ENCODE assay signal across 8 cellular contexts in genomic region chr9:111691686-111692329, GRCh38. TPM values are rescaled to one million over a fixed set of nuclear protein-coding genes. Genes with fewer than 3 reads are reported as not detected.
DNase-seq lines count a peak whose midpoint lies in the region; ATAC-seq, FAIRE-seq and TF ChIP-seq lines count a peak whose summit lies in the region.

No MANE protein-coding gene starts in this region.

- no peak for FAIRE-seq in pancreas (lab: Jason Lieb, UNC)

- H3K4me3 ChIP-seq in ACC112 (ENCODE audit: low read depth, low read length) (peak overlapping the region; percentile 23; the same call in 1 of the 2 replicates), pancreas (no peak overlapping the region)

- no peaks in the 10 kb centered on the region for H3K79me2 ChIP-seq in ACC112 (ENCODE audit: control insufficient read depth, insufficient read depth, low read length, unreplicated experiment)

- H3K9me3 ChIP-seq in pancreas, result no peaks in the 10 kb centered on the region

- peak in 3 of 4 donors; percentile 68 to 79 (median 79) for ATAC-seq in pancreas

- H3K4me1 ChIP-seq in ACC112 (ENCODE audit: control insufficient read depth, insufficient read depth, low read length, unreplicated experiment) (peaks cover 13% of the 10 kb centered on the region), pancreas (no peaks in the 10 kb centered on the region)

- DNase-seq in NCI-H748 (lab: John Stamatoyannopoulos, UW; ENCODE audit: unreplicated experiment), result peak; percentile 33
- peak; percentile 47 for DNase-seq in dedifferentiated amniotic fluid mesenchymal stem cell (ENCODE audit: extremely low spot score)
- no peak for DNase-seq in pancreas
- DNase-seq in NCI-H774 (lab: John Stamatoyannopoulos, UW), result no peak
- DNase-seq in COLO668 (lab: John Stamatoyannopoulos, UW; ENCODE audit: unreplicated experiment), result no peak
- no peak for DNase-seq in nucleus accumbens (lab: John Stamatoyannopoulos, UW)

- TF ChIP-seq CTCF in GM12872 (IDR thresholded peaks at IDR 0.05; ENCODE audit: insufficient read depth, low read depth, low read length) (peak; percentile 34; the same call in 1 of the 3 replicates), pancreas (IDR thresholded peaks at IDR 0.05) (peak in 2 of 4 donors; percentile 15 to 16)

- WGBS in pancreas, 2 donors, result 30 to 33% methylated on average over 4 of the region's 4 CpGs

- intact Hi-C loops in pancreas (cut with DNase I), result no loop called here

- H3K27ac ChIP-seq in ACC112 (ENCODE audit: low read depth, low read length) (no peak overlapping the region), pancreas (no peak overlapping the region)

- no peaks in the 10 kb centered on the region; the same call in 1 of the 2 replicates for H3K36me3 ChIP-seq in ACC112 (ENCODE audit: insufficient read depth, low read length)
- H3K36me3 ChIP-seq in pancreas, result no peaks in the 10 kb centered on the region

- H2AFZ ChIP-seq in ACC112 (ENCODE audit: low read length, unreplicated experiment), result peak overlapping the region; percentile 57

- H3K27me3 ChIP-seq in ACC112 (ENCODE audit: insufficient read depth, low read length) (no peaks in the 10 kb centered on the region), pancreas (no peaks in the 10 kb centered on the region)

RNA-seq across cellular contexts. Expression of gene GNG10, which starts 30.4 kb away (rescaled TPM):
- total RNA-seq in pancreas, result 10 to 100 TPM in 2 of 6 donors, 1 to 10 TPM in 4; 4.5 to 16.8 (median 8.3) TPM
- 10 to 100 TPM; 19.6 to 34.9 TPM for polyA plus RNA-seq in pancreas

Comparison
In these comparisons a context has a peak if more than half of its experiments do, and no peak if none do; other contexts are left out.
1. DNase-seq: peak in NCI-H748 (single experiment) and dedifferentiated amniotic fluid mesenchymal stem cell (single experiment); none in pancreas (0 of 6), NCI-H774 (single experiment), COLO668 (single experiment) and nucleus accumbens (0 of 56).